Comparison of ENCODE assay signal across 9 cellular contexts in genomic region chr10:13160934-13161266, GRCh38. TPM values are rescaled to one million over a fixed set of nuclear protein-coding genes. Genes with fewer than 3 reads are reported as not detected.
DNase-seq lines count a peak whose midpoint lies in the region; ATAC-seq and TF ChIP-seq lines count a peak whose summit lies in the region.
"Had no signal": no experiment of that assay in that cellular context is flagged by ENCODE, and none has a peak within 500 bp of the region (broad histone marks: within the 10 kb centered on the region; RNA-seq: fewer than 3 reads in every experiment).

No MANE protein-coding gene starts in this region.

- TF ChIP-seq POLR2A in erythroblast (IDR thresholded peaks at IDR 0.05; ENCODE audit: low read length) = no peak

- H3K4me3 ChIP-seq in right cardiac atrium (ENCODE audit: low read length) = peak overlapping the region; percentile 44
- peak overlapping the region; percentile 67 for H3K4me3 ChIP-seq in RWPE2 (ENCODE audit: severe bottlenecking)
- H3K4me3 ChIP-seq in iPS-20b (ENCODE audit: low read length) = peak overlapping the region; percentile 93

- ATAC-seq in right cardiac atrium = no peak
- no peak for ATAC-seq in left cardiac atrium
- no peak for ATAC-seq in RWPE2 (ENCODE audit: low read depth)

- H3K9ac ChIP-seq in iPS-20b (ENCODE audit: low read depth, low read length) = peak overlapping the region; percentile 47; the same call in 1 of the 2 replicates

- H3K36me3 ChIP-seq in RWPE2 (ENCODE audit: low read depth) (peaks cover 17% of the 10 kb centered on the region), iPS-20b (ENCODE audit: insufficient read depth, low read depth, low read length) (peaks cover 28% of the 10 kb centered on the region)

- no peaks in the 10 kb centered on the region for H3K27me3 ChIP-seq in right cardiac atrium (ENCODE audit: control insufficient read depth, insufficient read depth)
- no peaks in the 10 kb centered on the region for H3K27me3 ChIP-seq in RWPE2 (ENCODE audit: insufficient read depth, poor library complexity, severe bottlenecking)
- H3K27me3 ChIP-seq in iPS-20b (ENCODE audit: insufficient read depth, low read length) = no peaks in the 10 kb centered on the region

- H3K9me3 ChIP-seq in right cardiac atrium (ENCODE audit: control insufficient read depth, low read length) (no peaks in the 10 kb centered on the region), RWPE2 (ENCODE audit: severe bottlenecking) (no peaks in the 10 kb centered on the region), iPS-20b (ENCODE audit: insufficient read depth, low read depth, low read length) (no peaks in the 10 kb centered on the region)

- intact Hi-C loops in right cardiac atrium (cut with DNase I) (loop anchor here in 2 of 4 donors (5.0 to 10.0 kb wide), 2 partner anchors 141 to 144 kb away; partner anchors contain the start of gene PHYH (in 2 of the 2)), left cardiac atrium (cut with DNase I) (loop anchor here (1.0 to 10.0 kb wide), 5 partner anchors 124 to 376 kb away; no protein-coding TSS in a partner anchor)

- DNase-seq in right cardiac atrium (no peak), left cardiac atrium (no peak), RWPE2 (ENCODE audit: low spot score) (no peak), DMS 273 treated with DMSO at 0.1 percent for 48 hours (lab: John Stamatoyannopoulos, UW) (no peak), NCI-H2081 treated with DMSO at 0.1 percent for 48 hours (lab: John Stamatoyannopoulos, UW) (no peak), C1 segment of cervical spinal cord (lab: John Stamatoyannopoulos, UW) (no peak), erythroblast (lab: John Stamatoyannopoulos, UW) (no peak)

- H3K4me1 ChIP-seq in right cardiac atrium (ENCODE audit: control insufficient read depth, insufficient read depth, low read length) = no peaks in the 10 kb centered on the region
- no peaks in the 10 kb centered on the region for H3K4me1 ChIP-seq in RWPE2 (ENCODE audit: insufficient read depth, poor library complexity, severe bottlenecking)
- H3K4me1 ChIP-seq in iPS-20b (ENCODE audit: insufficient read depth, low read length) = no peaks in the 10 kb centered on the region

- no peak overlapping the region for H3K27ac ChIP-seq in right cardiac atrium (ENCODE audit: low read length)
- no peak overlapping the region for H3K27ac ChIP-seq in RWPE2 (ENCODE audit: poor library complexity, severe bottlenecking)
- H3K27ac ChIP-seq in iPS-20b (ENCODE audit: low read length) = no peak overlapping the region
- H3K27ac ChIP-seq: epithelial cell of prostate had no signal

- no peak for TF ChIP-seq CTCF in RWPE2 (IDR thresholded peaks at IDR 0.05; ENCODE audit: poor library complexity, severe bottlenecking)

- 4% methylated on average over 4 of the region's 4 CpGs for WGBS in right cardiac atrium

RNA-seq across cellular contexts. Expression of gene MCM10, which starts 0.5 kb away (rescaled TPM):
- total RNA-seq in right cardiac atrium = under 1 TPM in 3 of 4 donors, not detected in 1; 0.23 to 0.35 (median 0.33) TPM
- 0.07 TPM for polyA plus RNA-seq in right cardiac atrium
- total RNA-seq in left cardiac atrium = 1 to 10 TPM; 1.3 TPM
